Comparison of ENCODE assay signal across 1 cellular context in genomic region chr15:57553526-57553925, GRCh38.
TF ChIP-seq lines count a peak whose summit lies in the region.

No MANE protein-coding gene starts in this region.

TF ChIP-seq in HepG2, 621 proteins besides CTCF, POLR2A, EP300 and RAD21 (continued from another document):
- TF ChIP-seq ZBTB39 (CRISPR knock-in tag; IDR thresholded peaks at IDR 0.05): no peak
- no peak for TF ChIP-seq ZNF781 (CRISPR knock-in tag; IDR thresholded peaks at IDR 0.05; ENCODE audit: borderline replicate concordance, not compliant biosample characterization)
- no peak for TF ChIP-seq STAT6 (CRISPR knock-in tag; IDR thresholded peaks at IDR 0.05; ENCODE audit: borderline replicate concordance)
- no peak for TF ChIP-seq EZH2 (conservative IDR thresholded peaks at IDR 0.05; ENCODE audit: low read depth, low read length)
- no peak for TF ChIP-seq PBX2 (CRISPR knock-in tag; IDR thresholded peaks at IDR 0.05)
- TF ChIP-seq ZNF430 (CRISPR knock-in tag; IDR thresholded peaks at IDR 0.05): no peak
TF ChIP-seq in HepG2: peak in this region for 0.
